In genomic region chr3:194080473-194080872, GRCh38 we compare ENCODE assay signal across 16 cellular contexts. TPM values are rescaled to one million over a fixed set of nuclear protein-coding genes. Genes with fewer than 3 reads are reported as not detected.
"Had no signal": no experiment of that assay in that cellular context is flagged by ENCODE, and none has a peak within 500 bp of the region (broad histone marks: within the 10 kb centered on the region; RNA-seq: fewer than 3 reads in every experiment).

No MANE protein-coding gene starts in this region.

- ATAC-seq: esophagus mucosa had no signal

- H3K4me1 ChIP-seq: testis had no signal

- H3K27ac ChIP-seq: coronary artery, sigmoid colon, spleen, testis had no signal

- H3K36me3 ChIP-seq: sigmoid colon, spleen had no signal

- H3K9me3 ChIP-seq: sigmoid colon, spleen, testis had no signal

- H3K4me3 ChIP-seq: coronary artery, sigmoid colon, spleen, testis had no signal

- DNase-seq: activated CD4-positive, alpha-beta T cell treated with anti-CD3 and anti-CD28 coated beads, Interleukin-2, amount 50 U/mL, for 1 hour; activated naive CD4-positive, alpha-beta T cell treated with anti-CD3 and anti-CD28 coated beads for 36 hours; activated T-cell treated with anti-CD3 and anti-CD28 coated beads for 4 hours; foreskin fibroblast; glutamatergic neuron; kidney glomerular epithelial cell; mesendoderm; nephron progenitor cell; sigmoid colon; spleen; stimulated activated naive CD8-positive, alpha-beta T cell treated with anti-CD3 and anti-CD28 coated beads, Interleukin-15, amount 100 ng/mL, for 72 hours; SW 1271; testis had no signal

- H3K27me3 ChIP-seq: sigmoid colon, spleen, testis had no signal

RNA-seq across cellular contexts. Expression of gene HES1, which starts 55.5 kb away (rescaled TPM):
- total RNA-seq: activated CD8-positive, alpha-beta memory T cell treated with anti-CD3 and anti-CD28 coated beads for 36 hours had no signal
